In the genomic region with DNA sequence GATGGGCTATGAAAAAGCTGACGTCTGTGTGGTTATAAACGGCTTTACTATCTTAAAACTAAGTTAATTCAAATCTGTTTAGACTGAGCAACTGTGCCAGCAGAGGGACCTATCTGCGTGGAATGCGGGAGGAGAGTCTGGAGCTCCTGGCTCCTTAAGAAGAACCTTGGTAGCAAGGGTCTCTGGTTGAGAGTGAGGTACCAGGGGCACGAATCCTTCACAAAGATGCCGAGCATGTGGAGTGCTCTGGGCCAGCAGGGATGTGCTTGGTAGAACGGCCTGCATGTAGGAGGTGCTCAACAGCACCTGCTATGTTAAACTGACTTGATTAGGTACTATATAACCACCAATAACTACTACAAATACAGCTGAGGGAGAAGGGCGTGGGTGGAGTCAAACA, we compare ENCODE assay signal across 17 cellular contexts.
A peak's percentile ranks its signal among the peaks of the same experiment; 100 is the strongest.
DNase-seq lines count a peak whose midpoint lies in the region; ATAC-seq and TF ChIP-seq lines count a peak whose summit lies in the region.
"Had no signal": no experiment of that assay in that cellular context is flagged by ENCODE, and none has a peak within 500 bp of the region (broad histone marks: within the 10 kb centered on the region; RNA-seq: fewer than 3 reads in every experiment).

No MANE protein-coding gene starts in this region.

- no peak overlapping the region for H3K4me3 Mint-ChIP-seq in activated CD4-positive, alpha-beta memory T cell treated with anti-CD3 and anti-CD28 coated beads, Interleukin-2, amount 10 ng/mL, durations not matched to agents 7 days and 5 days
- H3K4me3 Mint-ChIP-seq in activated CD4-positive, alpha-beta memory T cell treated with anti-CD3 and anti-CD28 coated beads for 36 hours = no peak overlapping the region
- H3K4me3 Mint-ChIP-seq: CD8-positive, alpha-beta T cell; GM23338 had no signal

- H3K36me3 Mint-ChIP-seq in activated CD4-positive, alpha-beta memory T cell treated with anti-CD3 and anti-CD28 coated beads, Interleukin-2, amount 10 ng/mL, durations not matched to agents 7 days and 5 days (ENCODE audit: low read depth) = no peaks in the 10 kb centered on the region
- H3K36me3 Mint-ChIP-seq in activated CD4-positive, alpha-beta memory T cell treated with anti-CD3 and anti-CD28 coated beads for 36 hours = no peaks in the 10 kb centered on the region
- H3K36me3 Mint-ChIP-seq: CD8-positive, alpha-beta T cell had no signal

- peak overlapping the region; percentile 22; the same call in 1 of the 2 replicates for H3K27ac ChIP-seq in VCaP
- no peak overlapping the region for H3K27ac ChIP-seq in testis
- H3K27ac ChIP-seq: 22Rv1, PC-9 had no signal

- peak; percentile 9 for DNase-seq in activated CD4-positive, alpha-beta memory T cell treated with anti-CD3 and anti-CD28 coated beads, Interleukin-2, amount 10 ng/mL, durations not matched to agents 7 days and 5 days
- no peak for DNase-seq in activated CD4-positive, alpha-beta memory T cell treated with anti-CD3 and anti-CD28 coated beads for 36 hours
- DNase-seq in left lobe of liver (ENCODE audit: low spot score) (peak; percentile 11), testis (peak; percentile 8), NOMO-1 treated with dmso at 0.1 percent for 144 hours (lab: John Stamatoyannopoulos, UW; ENCODE audit: unreplicated experiment) (no peak), GM19238 (ENCODE audit: insufficient read length, low spot score) (no peak)
- DNase-seq: BE2C, DMS79, NCI-H1930, NCI-H2171, NCI-H748 treated with DMSO at 0.1 percent for 48 hours, PC-9 had no signal

- no peak overlapping the region for H3K4me3 ChIP-seq in testis
- H3K4me3 ChIP-seq: GM23338, PC-9 had no signal

- POLR2A ChIA-PET in activated CD4-positive, alpha-beta memory T cell treated with anti-CD3 and anti-CD28 coated beads, Interleukin-2, amount 10 ng/mL, durations not matched to agents 7 days and 5 days (lab: Charles Lee) = no interaction called here
- POLR2A ChIA-PET in activated CD4-positive, alpha-beta memory T cell treated with anti-CD3 and anti-CD28 coated beads for 36 hours (lab: Charles Lee) = no interaction called here

- TF ChIP-seq POLR2A in testis (IDR thresholded peaks at IDR 0.05) = no peak

- intact Hi-C loops in activated CD4-positive, alpha-beta memory T cell treated with anti-CD3 and anti-CD28 coated beads for 36 hours (cut with micrococcal nuclease) = no loop called here
- intact Hi-C loops in testis (cut with DNase I; ENCODE audit: low total_unique reads) = no loop called here

- no peak overlapping the region for H3K27ac Mint-ChIP-seq in activated CD4-positive, alpha-beta memory T cell treated with anti-CD3 and anti-CD28 coated beads, Interleukin-2, amount 10 ng/mL, durations not matched to agents 7 days and 5 days
- no peak overlapping the region for H3K27ac Mint-ChIP-seq in activated CD4-positive, alpha-beta memory T cell treated with anti-CD3 and anti-CD28 coated beads for 36 hours
- H3K27ac Mint-ChIP-seq: CD8-positive, alpha-beta T cell; GM23338 had no signal

- TF ChIP-seq CTCF in VCaP (conservative IDR thresholded peaks at IDR 0.05) (no peak), testis (IDR thresholded peaks at IDR 0.05) (no peak)

- H3K4me1 Mint-ChIP-seq in activated CD4-positive, alpha-beta memory T cell treated with anti-CD3 and anti-CD28 coated beads, Interleukin-2, amount 10 ng/mL, durations not matched to agents 7 days and 5 days = no peaks in the 10 kb centered on the region
- no peaks in the 10 kb centered on the region for H3K4me1 Mint-ChIP-seq in activated CD4-positive, alpha-beta memory T cell treated with anti-CD3 and anti-CD28 coated beads for 36 hours (ENCODE audit: low read depth)
- H3K4me1 Mint-ChIP-seq: GM23338 had no signal

- H3K36me3 ChIP-seq in testis (ENCODE audit: low read depth, missing control alignments) = no peaks in the 10 kb centered on the region
- H3K36me3 ChIP-seq: BE2C had no signal

- no peaks in the 10 kb centered on the region for H3K9me3 Mint-ChIP-seq in activated CD4-positive, alpha-beta memory T cell treated with anti-CD3 and anti-CD28 coated beads, Interleukin-2, amount 10 ng/mL, durations not matched to agents 7 days and 5 days
- no peaks in the 10 kb centered on the region for H3K9me3 Mint-ChIP-seq in activated CD4-positive, alpha-beta memory T cell treated with anti-CD3 and anti-CD28 coated beads for 36 hours
- H3K9me3 Mint-ChIP-seq: CD8-positive, alpha-beta T cell had no signal

- H3K27me3 ChIP-seq in testis = no peaks in the 10 kb centered on the region
- H3K27me3 ChIP-seq: BE2C had no signal

- no peaks in the 10 kb centered on the region for H3K9me3 ChIP-seq in testis
- H3K9me3 ChIP-seq: BE2C had no signal

- 83 to 88% methylated on average over 8 of the region's 8 CpGs for WGBS in testis, 2 donors

- H3K27me3 Mint-ChIP-seq in activated CD4-positive, alpha-beta memory T cell treated with anti-CD3 and anti-CD28 coated beads, Interleukin-2, amount 10 ng/mL, durations not matched to agents 7 days and 5 days = peaks cover 8% of the 10 kb centered on the region
- H3K27me3 Mint-ChIP-seq in activated CD4-positive, alpha-beta memory T cell treated with anti-CD3 and anti-CD28 coated beads for 36 hours = no peaks in the 10 kb centered on the region

- CTCF ChIA-PET in activated CD4-positive, alpha-beta memory T cell treated with anti-CD3 and anti-CD28 coated beads, Interleukin-2, amount 10 ng/mL, durations not matched to agents 7 days and 5 days (lab: Charles Lee) = no interaction called here
- CTCF ChIA-PET in activated CD4-positive, alpha-beta memory T cell treated with anti-CD3 and anti-CD28 coated beads for 36 hours (lab: Charles Lee) = no interaction called here

- ATAC-seq in left lobe of liver = no peak
- no peak for ATAC-seq in GM18519 (IDR thresholded peaks at IDR 0.05; ENCODE audit: low FRiP score, unreplicated experiment)
- ATAC-seq: CD8-positive, alpha-beta T cell; GM23338 had no signal

- no peaks in the 10 kb centered on the region for H3K4me1 ChIP-seq in testis
- H3K4me1 ChIP-seq: BE2C had no signal

Comparison
In these comparisons a context has a peak if more than half of its experiments do, and no peak if none do; other contexts are left out.
1. DNase-seq: peak in activated CD4-positive, alpha-beta memory T cell treated with anti-CD3 and anti-CD28 coated beads, Interleukin-2, amount 10 ng/mL, durations not matched to agents 7 days and 5 days (single experiment), left lobe of liver (single experiment) and testis (single experiment); none in activated CD4-positive, alpha-beta memory T cell treated with anti-CD3 and anti-CD28 coated beads for 36 hours (single experiment), NOMO-1 treated with dmso at 0.1 percent for 144 hours (single experiment) and GM19238 (single experiment).